10 cellular contexts compared by ENCODE assay signal in the genomic region with DNA sequence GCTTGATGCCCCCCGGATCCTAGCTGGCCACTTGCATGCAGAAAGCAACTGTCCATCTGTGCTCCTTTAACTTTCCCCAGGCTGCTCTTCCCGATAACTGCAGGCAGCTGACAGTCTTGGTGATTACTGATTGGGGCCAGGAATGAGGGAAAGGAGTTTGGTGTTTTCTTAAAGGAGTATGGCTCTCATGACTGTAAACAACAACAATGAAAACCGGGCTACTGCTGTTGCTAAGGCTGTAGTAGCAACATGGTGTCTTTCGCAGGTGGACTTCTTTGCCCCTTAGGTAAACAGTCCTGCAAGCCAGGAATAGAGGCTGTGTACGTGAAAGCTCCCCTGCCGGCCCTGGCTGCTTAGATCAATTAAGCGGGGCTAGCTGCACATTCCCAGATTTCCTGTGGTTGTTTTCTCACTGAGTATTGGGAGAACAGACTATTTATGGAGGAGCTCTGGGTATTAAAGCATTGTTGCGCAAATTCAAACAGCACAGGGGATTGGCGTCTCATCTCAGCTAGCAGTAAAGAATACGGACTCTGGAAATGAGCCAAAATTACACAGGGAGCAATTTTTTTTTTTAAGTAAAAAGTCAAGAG.
DNase-seq lines count a peak whose midpoint lies in the region; ATAC-seq and TF ChIP-seq lines count a peak whose summit lies in the region.
"Had no signal": no experiment of that assay in that cellular context is flagged by ENCODE, and none has a peak within 500 bp of the region (broad histone marks: within the 10 kb centered on the region; RNA-seq: fewer than 3 reads in every experiment).

No MANE protein-coding gene starts in this region.

- POLR2A ChIA-PET in activated CD8-positive, alpha-beta T cell treated with anti-CD3 and anti-CD28 coated beads, Interleukin-2, amount 10 ng/mL, durations not matched to agents 7 days and 5 days (lab: Charles Lee), result no interaction called here

- H3K79me2 ChIP-seq in GM23248 (ENCODE audit: insufficient read depth), result no peaks in the 10 kb centered on the region

- H3K4me1 ChIP-seq in GM23248 (ENCODE audit: insufficient read depth), result peaks cover 15% of the 10 kb centered on the region
- H3K4me1 ChIP-seq in NT2/D1 (ENCODE audit: insufficient read depth, insufficient read length), result no peaks in the 10 kb centered on the region

- H3K4me1 Mint-ChIP-seq in activated CD8-positive, alpha-beta T cell treated with anti-CD3 and anti-CD28 coated beads, Interleukin-2, amount 10 ng/mL, durations not matched to agents 7 days and 5 days (ENCODE audit: low read depth), result peaks cover 4% of the 10 kb centered on the region

- H3K27me3 ChIP-seq in GM23248 (replicated peaks; ENCODE audit: insufficient read depth), result no peaks in the 10 kb centered on the region
- H3K27me3 ChIP-seq in NT2/D1 (ENCODE audit: insufficient read depth, insufficient read length), result no peaks in the 10 kb centered on the region

- no peak for ATAC-seq in stimulated activated naive CD8-positive, alpha-beta T cell treated with anti-CD3 and anti-CD28 coated beads, Interleukin-15, Interleukin-2, amounts not matched to agents 100 U/mL and 50 U/mL, for 24 hours
- no peak for ATAC-seq in activated CD4-positive, CD25-positive, alpha-beta regulatory T cell treated with anti-CD3 and anti-CD28 coated beads, Interleukin-2, amount 50 U/mL, for 24 hours
- no peak for ATAC-seq in activated CD8-positive, alpha-beta T cell treated with anti-CD3 and anti-CD28 coated beads, Interleukin-2, amount 10 ng/mL, durations not matched to agents 7 days and 5 days

- H3K36me3 Mint-ChIP-seq in activated CD8-positive, alpha-beta T cell treated with anti-CD3 and anti-CD28 coated beads, Interleukin-2, amount 10 ng/mL, durations not matched to agents 7 days and 5 days (ENCODE audit: low read depth), result no peaks in the 10 kb centered on the region

- H3K9me3 ChIP-seq in GM23248 (ENCODE audit: low read depth), result no peaks in the 10 kb centered on the region
- no peaks in the 10 kb centered on the region for H3K9me3 ChIP-seq in NT2/D1 (ENCODE audit: insufficient read depth, low read length)

- in situ Hi-C loops in GM23248 (cut with MboI), result no loop called here

- H3K27ac ChIP-seq in GM23248, result no peak overlapping the region

- peak overlapping the region; percentile 15 for H3K4me2 ChIP-seq in GM23248 (ENCODE audit: unreplicated experiment)

- DNase-seq in GM23248 (peak; percentile 45), NT2/D1 (ENCODE audit: low read depth, low spot score) (peak; percentile 13), fibroblast of pulmonary artery (ENCODE audit: low read depth) (peak; percentile 81), pons (ENCODE audit: low spot score) (peak; percentile 50), HT-29 (ENCODE audit: low spot score) (no peak)
- no peak for DNase-seq in stimulated activated naive CD8-positive, alpha-beta T cell treated with anti-CD3 and anti-CD28 coated beads, Interleukin-15, Interleukin-2, amounts not matched to agents 100 U/mL and 50 U/mL, for 24 hours
- DNase-seq in activated CD8-positive, alpha-beta T cell treated with anti-CD3 and anti-CD28 coated beads, Interleukin-2, amount 10 ng/mL, durations not matched to agents 7 days and 5 days, result no peak
- DNase-seq: activated T-cell treated with anti-CD3 and anti-CD28 coated beads, Interleukin-2, amount 50 U/mL, for 1 hour; Calu3 had no signal

- no peaks in the 10 kb centered on the region for H3K36me3 ChIP-seq in GM23248 (ENCODE audit: low read depth)
- no peaks in the 10 kb centered on the region for H3K36me3 ChIP-seq in NT2/D1 (ENCODE audit: insufficient read depth, insufficient read length, low read length)

- no peak for TF ChIP-seq CTCF in fibroblast of pulmonary artery (IDR thresholded peaks at IDR 0.05; ENCODE audit: low read length, missing control alignments)

- no peak overlapping the region for H2AFZ ChIP-seq in GM23248

- no peak overlapping the region for H3K4me3 Mint-ChIP-seq in activated CD8-positive, alpha-beta T cell treated with anti-CD3 and anti-CD28 coated beads, Interleukin-2, amount 10 ng/mL, durations not matched to agents 7 days and 5 days

- no peak overlapping the region for H3K4me3 ChIP-seq in GM23248
- H3K4me3 ChIP-seq in NT2/D1 (ENCODE audit: insufficient read length, low read depth), result no peak overlapping the region
- H3K4me3 ChIP-seq in fibroblast of pulmonary artery (replicated peaks; ENCODE audit: low read depth, low read length), result no peak overlapping the region

- H3F3A ChIP-seq in GM23248 (ENCODE audit: insufficient read depth), result no peaks in the 10 kb centered on the region

- H3K9me2 ChIP-seq in GM23248 (ENCODE audit: insufficient read depth), result no peaks in the 10 kb centered on the region

- no peak overlapping the region for H3K9ac ChIP-seq in GM23248
- no peak overlapping the region for H3K9ac ChIP-seq in NT2/D1 (ENCODE audit: insufficient read length, low read depth)

- CTCF ChIA-PET in activated CD8-positive, alpha-beta T cell treated with anti-CD3 and anti-CD28 coated beads, Interleukin-2, amount 10 ng/mL, durations not matched to agents 7 days and 5 days (lab: Charles Lee), result no interaction called here

- WGBS in GM23248 (ENCODE audit: low coverage in 1 of 2, low lambda C conversion rate in 2 of 2, missing lambda C conversion rate in 2 of 2), 2 experiments, result 16 to 23% methylated on average over 10 of the region's 10 CpGs

- H3K27me3 Mint-ChIP-seq in activated CD8-positive, alpha-beta T cell treated with anti-CD3 and anti-CD28 coated beads, Interleukin-2, amount 10 ng/mL, durations not matched to agents 7 days and 5 days (ENCODE audit: low read depth), result peaks cover 6% of the 10 kb centered on the region

- H3K27ac Mint-ChIP-seq in activated CD8-positive, alpha-beta T cell treated with anti-CD3 and anti-CD28 coated beads, Interleukin-2, amount 10 ng/mL, durations not matched to agents 7 days and 5 days, result no peak overlapping the region

- H3K9me3 Mint-ChIP-seq in activated CD8-positive, alpha-beta T cell treated with anti-CD3 and anti-CD28 coated beads, Interleukin-2, amount 10 ng/mL, durations not matched to agents 7 days and 5 days (ENCODE audit: insufficient read depth), result no peaks in the 10 kb centered on the region

- H4K20me1 ChIP-seq in GM23248 (ENCODE audit: insufficient read depth), result no peaks in the 10 kb centered on the region

Comparison
In these comparisons a context has a peak if more than half of its experiments do, and no peak if none do; other contexts are left out.
1. DNase-seq: peak in GM23248 (single experiment), NT2/D1 (single experiment), fibroblast of pulmonary artery (single experiment) and pons (single experiment); none in stimulated activated naive CD8-positive, alpha-beta T cell treated with anti-CD3 and anti-CD28 coated beads, Interleukin-15, Interleukin-2, amounts not matched to agents 100 U/mL and 50 U/mL, for 24 hours (single experiment), HT-29 (single experiment) and activated CD8-positive, alpha-beta T cell treated with anti-CD3 and anti-CD28 coated beads, Interleukin-2, amount 10 ng/mL, durations not matched to agents 7 days and 5 days (single experiment).